In genomic region chr17:78342438-78343098, GRCh38 we compare ENCODE assay signal across 8 cellular contexts. TPM values are rescaled to one million over a fixed set of nuclear protein-coding genes. Genes with fewer than 3 reads are reported as not detected.
A peak's percentile ranks its signal among the peaks of the same experiment; 100 is the strongest.
DNase-seq lines count a peak whose midpoint lies in the region; ATAC-seq and TF ChIP-seq lines count a peak whose summit lies in the region.

No MANE protein-coding gene starts in this region.

- no peaks in the 10 kb centered on the region for H3K27me3 ChIP-seq in ascending aorta
- H3K27me3 ChIP-seq in iPS-18a (ENCODE audit: control insufficient read depth, insufficient read depth, low read length), result peaks cover 18% of the 10 kb centered on the region

- peak overlapping the region; percentile 43 to 72 for H3K4me3 ChIP-seq in ascending aorta
- peak overlapping the region; percentile 43 for H3K4me3 ChIP-seq in iPS-18a (ENCODE audit: low read length)

- TF ChIP-seq CTCF in ascending aorta (IDR thresholded peaks at IDR 0.05), result no peak

- no peaks in the 10 kb centered on the region for H3K36me3 Mint-ChIP-seq in activated naive CD4-positive, alpha-beta T cell treated with anti-CD3 and anti-CD28 coated beads, Interleukin-2, amount 50 U/mL, for 24 hours
- H3K36me3 Mint-ChIP-seq in stimulated activated effector memory CD8-positive, alpha-beta T cell treated with anti-CD3 and anti-CD28 coated beads, Interleukin-12 subunit alpha, Interleukin-12 subunit beta, amount 100 ng/mL, for 72 hours, result peaks cover 6% of the 10 kb centered on the region

- no peak for ATAC-seq in stimulated activated effector memory CD8-positive, alpha-beta T cell treated with anti-CD3 and anti-CD28 coated beads, Interleukin-12 subunit alpha, Interleukin-12 subunit beta, amount 100 ng/mL, for 72 hours
- ATAC-seq in HG03280 (IDR thresholded peaks at IDR 0.05; ENCODE audit: unreplicated experiment), result no peak
- ATAC-seq in GM21529 (IDR thresholded peaks at IDR 0.05; ENCODE audit: unreplicated experiment), result no peak
- no peak for ATAC-seq in HG03135 (IDR thresholded peaks at IDR 0.05; ENCODE audit: unreplicated experiment)

- H3K4me1 Mint-ChIP-seq in activated naive CD4-positive, alpha-beta T cell treated with anti-CD3 and anti-CD28 coated beads, Interleukin-2, amount 50 U/mL, for 24 hours, result peaks cover 70% of the 10 kb centered on the region
- peaks cover 50% of the 10 kb centered on the region for H3K4me1 Mint-ChIP-seq in stimulated activated effector memory CD8-positive, alpha-beta T cell treated with anti-CD3 and anti-CD28 coated beads, Interleukin-12 subunit alpha, Interleukin-12 subunit beta, amount 100 ng/mL, for 72 hours

- H3K27ac Mint-ChIP-seq in activated naive CD4-positive, alpha-beta T cell treated with anti-CD3 and anti-CD28 coated beads, Interleukin-2, amount 50 U/mL, for 24 hours, result peak overlapping the region; percentile 70
- H3K27ac Mint-ChIP-seq in stimulated activated effector memory CD8-positive, alpha-beta T cell treated with anti-CD3 and anti-CD28 coated beads, Interleukin-12 subunit alpha, Interleukin-12 subunit beta, amount 100 ng/mL, for 72 hours, result peak overlapping the region; percentile 89

- peak overlapping the region; percentile 77 for H3K4me3 Mint-ChIP-seq in activated naive CD4-positive, alpha-beta T cell treated with anti-CD3 and anti-CD28 coated beads, Interleukin-2, amount 50 U/mL, for 24 hours
- peak overlapping the region; percentile 65 for H3K4me3 Mint-ChIP-seq in stimulated activated effector memory CD8-positive, alpha-beta T cell treated with anti-CD3 and anti-CD28 coated beads, Interleukin-12 subunit alpha, Interleukin-12 subunit beta, amount 100 ng/mL, for 72 hours

- H3K27me3 Mint-ChIP-seq in activated naive CD4-positive, alpha-beta T cell treated with anti-CD3 and anti-CD28 coated beads, Interleukin-2, amount 50 U/mL, for 24 hours, result no peaks in the 10 kb centered on the region

- H3K4me1 ChIP-seq in ascending aorta (peaks cover 17 to 22% of the 10 kb centered on the region in 2 donors), iPS-18a (ENCODE audit: control insufficient read depth, low read depth, low read length) (peaks cover 13% of the 10 kb centered on the region)

- H3K9ac ChIP-seq in iPS-18a (ENCODE audit: low read length), result no peak overlapping the region

- H3K9me3 ChIP-seq in ascending aorta (no peaks in the 10 kb centered on the region), iPS-18a (ENCODE audit: control insufficient read depth, low read depth, low read length) (no peaks in the 10 kb centered on the region)

- no peaks in the 10 kb centered on the region for H3K36me3 ChIP-seq in ascending aorta
- no peaks in the 10 kb centered on the region for H3K36me3 ChIP-seq in iPS-18a (ENCODE audit: control insufficient read depth, low read depth, low read length)

- no peaks in the 10 kb centered on the region for H3K9me3 Mint-ChIP-seq in activated naive CD4-positive, alpha-beta T cell treated with anti-CD3 and anti-CD28 coated beads, Interleukin-2, amount 50 U/mL, for 24 hours
- no peaks in the 10 kb centered on the region for H3K9me3 Mint-ChIP-seq in stimulated activated effector memory CD8-positive, alpha-beta T cell treated with anti-CD3 and anti-CD28 coated beads, Interleukin-12 subunit alpha, Interleukin-12 subunit beta, amount 100 ng/mL, for 72 hours

- DNase-seq in activated naive CD4-positive, alpha-beta T cell treated with anti-CD3 and anti-CD28 coated beads, Interleukin-2, amount 50 U/mL, for 16 hours, result no peak
- peak; percentile 55 to 92 for DNase-seq in ascending aorta (ENCODE audit: low spot score in 2 of 2)
- DNase-seq in stimulated activated effector memory CD8-positive, alpha-beta T cell treated with anti-CD3 and anti-CD28 coated beads, Interleukin-12 subunit alpha, Interleukin-12 subunit beta, amount 100 ng/mL, for 72 hours (ENCODE audit: low spot score in 2 of 2), result no peak

- intact Hi-C loops in ascending aorta (cut with DNase I), result loop anchor here (1.0 to 2.0 kb wide), 3 partner anchors 18 to 36 kb away; partner anchors contain the start of gene PGS1

- peak overlapping the region; percentile 99 for H3K27ac ChIP-seq in ascending aorta
- no peak overlapping the region for H3K27ac ChIP-seq in iPS-18a (ENCODE audit: low read length)

RNA-seq across cellular contexts. Expression of gene SOCS3, which starts 17.3 kb away (rescaled TPM):
- 620 TPM for total RNA-seq in ascending aorta

RNA-seq across cellular contexts. Expression of gene PGS1, which starts 35.9 kb away (rescaled TPM):
- total RNA-seq in ascending aorta, result 41.8 TPM

Comparison
In these comparisons a context has a peak if more than half of its experiments do, and no peak if none do; other contexts are left out.
1. DNase-seq: peak in ascending aorta (2 of 2); none in activated naive CD4-positive, alpha-beta T cell treated with anti-CD3 and anti-CD28 coated beads, Interleukin-2, amount 50 U/mL, for 16 hours (single experiment) and stimulated activated effector memory CD8-positive, alpha-beta T cell treated with anti-CD3 and anti-CD28 coated beads, Interleukin-12 subunit alpha, Interleukin-12 subunit beta, amount 100 ng/mL, for 72 hours (0 of 2).